Comparison of ENCODE assay signal across 8 cellular contexts in the genomic region with DNA sequence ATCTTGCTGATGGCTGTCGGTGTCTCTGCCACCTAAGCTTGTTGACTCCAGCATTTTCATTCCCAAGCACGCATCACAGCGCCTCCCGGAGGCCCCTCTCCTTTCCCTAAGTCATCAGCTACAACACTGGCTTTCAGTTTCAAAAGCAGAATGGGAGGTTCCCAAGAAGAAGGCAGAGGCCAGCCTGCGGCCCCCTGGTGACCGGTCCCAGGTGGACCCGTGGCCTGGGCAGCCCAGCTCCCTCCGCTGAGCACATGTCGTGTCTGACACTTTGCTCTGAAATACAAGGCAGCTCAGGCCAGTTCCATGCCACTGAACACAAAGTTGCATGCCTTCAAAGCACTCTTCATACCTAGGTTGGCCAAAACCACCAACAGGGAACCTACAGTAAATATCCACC. TPM values are rescaled to one million over a fixed set of nuclear protein-coding genes. Genes with fewer than 3 reads are reported as not detected.
A peak's percentile ranks its signal among the peaks of the same experiment; 100 is the strongest.
DNase-seq lines count a peak whose midpoint lies in the region; ATAC-seq and TF ChIP-seq lines count a peak whose summit lies in the region.

No MANE protein-coding gene starts in this region.

- peak overlapping the region; percentile 93 for H3K27ac Mint-ChIP-seq in HFFc6

- H3K27me3 ChIP-seq in body of pancreas = no peaks in the 10 kb centered on the region
- no peaks in the 10 kb centered on the region for H3K27me3 ChIP-seq in stomach smooth muscle (ENCODE audit: control insufficient read depth in 1 of 2, insufficient read depth in 2 of 2, low read length in 2 of 2)

- ATAC-seq in body of pancreas = no peak
- no peak for ATAC-seq in GM21360 (IDR thresholded peaks at IDR 0.05; ENCODE audit: unreplicated experiment)

- intact Hi-C loops in body of pancreas (cut with DNase I) = no loop called here

- H3K4me1 ChIP-seq in body of pancreas (peaks cover 62% of the 10 kb centered on the region), stomach smooth muscle (ENCODE audit: control insufficient read depth, insufficient read depth, low read length) (peaks cover 69% of the 10 kb centered on the region)

- peak overlapping the region; percentile 47 to 77 for H3K9ac ChIP-seq in stomach smooth muscle (ENCODE audit: low read length in 2 of 2)

- TF ChIP-seq CTCF in HFFc6 (IDR thresholded peaks at IDR 0.05) (peak; percentile 70), body of pancreas (IDR thresholded peaks at IDR 0.05) (no peak), GM20000 (IDR thresholded peaks at IDR 0.05; ENCODE audit: extremely low read depth, missing control alignments) (no peak)

- H3K27ac ChIP-seq in body of pancreas (peak overlapping the region; percentile 50 to 91 (median 78)), stomach smooth muscle (ENCODE audit: low read length) (peak overlapping the region; percentile 94)

- H3K9me3 ChIP-seq in body of pancreas (no peaks in the 10 kb centered on the region), stomach smooth muscle (ENCODE audit: control insufficient read depth in 2 of 2, low read length in 2 of 2) (no peaks in the 10 kb centered on the region)

- no peak for TF ChIP-seq POLR2A in body of pancreas (IDR thresholded peaks at IDR 0.05)

- peak overlapping the region; percentile 84 for H3K4me3 Mint-ChIP-seq in HFFc6

- DNase-seq in HFFc6 = no peak
- DNase-seq in body of pancreas = no peak
- peak; percentile 45 for DNase-seq in iPS-NIHi7 (ENCODE audit: extremely low spot score)
- no peak for DNase-seq in NCI-H1436 (lab: John Stamatoyannopoulos, UW)
- DNase-seq in GM20000 (ENCODE audit: low spot score) = no peak
- no peak for DNase-seq in AML-193 (lab: John Stamatoyannopoulos, UW)

- 42 to 47% methylated on average over 8 to 9 of the region's 9 CpGs for WGBS in body of pancreas, 2 donors

- H3K9me3 Mint-ChIP-seq in HFFc6 = no peaks in the 10 kb centered on the region

- no peaks in the 10 kb centered on the region; the same call in 1 of the 2 replicates for H3K27me3 Mint-ChIP-seq in HFFc6 (ENCODE audit: insufficient read depth)

- H3K4me3 ChIP-seq in body of pancreas (no peak overlapping the region), stomach smooth muscle (ENCODE audit: low read length in 2 of 2) (peak overlapping the region; percentile 38 to 67)

- peaks cover 58% of the 10 kb centered on the region for H3K4me1 Mint-ChIP-seq in HFFc6 (ENCODE audit: low read depth)

- H3K36me3 ChIP-seq in body of pancreas (replicated peaks in 1 of 2; ENCODE audit: insufficient read depth in 1 of 2, low read depth in 2 of 2) = peaks cover 0 to 2% of the 10 kb centered on the region in 2 donors
- peaks cover 10 to 16% of the 10 kb centered on the region in 2 donors for H3K36me3 ChIP-seq in stomach smooth muscle (ENCODE audit: control insufficient read depth in 2 of 2, insufficient read depth in 2 of 2, low read length in 2 of 2)

- H3K36me3 Mint-ChIP-seq in HFFc6 (ENCODE audit: low read depth) = peaks cover 28% of the 10 kb centered on the region

RNA-seq across cellular contexts. Expression of gene MLLT1, which starts 8.5 kb away (rescaled TPM):
- total RNA-seq in HFFc6 (2021; fragmentation: NEBNext Ultra II Directional; extraction: Animal tissue kit (Norgen Biotek cat#: 25700)) = 10 to 100 TPM; 54.6 to 69.4 (median 59.5) TPM
- total RNA-seq in body of pancreas = 10 to 100 TPM; 16.3 to 23.7 TPM

Comparison
In these comparisons a context has a peak if more than half of its experiments do, and no peak if none do; other contexts are left out.
1. H3K4me3 ChIP-seq: peak in stomach smooth muscle (2 of 2); none in body of pancreas (0 of 2).